8 cellular contexts compared by ENCODE assay signal in genomic region chr3:142993958-142994442, GRCh38. TPM values are rescaled to one million over a fixed set of nuclear protein-coding genes. Genes with fewer than 3 reads are reported as not detected.
DNase-seq lines count a peak whose midpoint lies in the region; ATAC-seq and TF ChIP-seq lines count a peak whose summit lies in the region.

No MANE protein-coding gene starts in this region.

- no peaks in the 10 kb centered on the region for H3K36me3 Mint-ChIP-seq in HFFc6 (ENCODE audit: low read depth)

- DNase-seq in EH (ENCODE audit: low read depth) (peak; percentile 69), HFFc6 (peak; percentile 55), NCI-H1417 (lab: John Stamatoyannopoulos, UW) (peak; percentile 53 to 78 (median 65)), T follicular helper cell (ENCODE audit: low read depth) (peak; percentile 35), amniotic epithelial cell (ENCODE audit: low read depth) (peak; percentile 76), hippocampal formation (lab: John Stamatoyannopoulos, UW) (peak; percentile 12 to 58)
- DNase-seq in stimulated activated CD4-positive, alpha-beta T cell treated with anti-CD3 and anti-CD28 coated beads, Interleukin-12 subunit alpha, Interleukin-12 subunit beta, amount 100 ng/mL, for 48 hours (ENCODE audit: low read depth in 2 of 3, low spot score in 1 of 3) = peak; percentile 26 to 30 (median 27)

- H3K27ac Mint-ChIP-seq in HFFc6 = no peak overlapping the region

- H3K27me3 Mint-ChIP-seq in HFFc6 (ENCODE audit: insufficient read depth) = peaks cover 6% of the 10 kb centered on the region

- peak; percentile 91 for TF ChIP-seq CTCF in HFFc6 (IDR thresholded peaks at IDR 0.05)

- H3K4me1 Mint-ChIP-seq in HFFc6 (ENCODE audit: low read depth) = peaks cover 31% of the 10 kb centered on the region

- no peaks in the 10 kb centered on the region for H3K9me3 Mint-ChIP-seq in HFFc6

- no peak for ATAC-seq in HG02840 (IDR thresholded peaks at IDR 0.05; ENCODE audit: low FRiP score, unreplicated experiment)

- H3K4me3 Mint-ChIP-seq in HFFc6 = no peak overlapping the region

RNA-seq across cellular contexts. Expression of gene U2SURP, which starts 7.4 kb away (rescaled TPM):
- 10 to 100 TPM; 55.3 to 71.4 (median 67.1) TPM for total RNA-seq in HFFc6 (2021; fragmentation: NEBNext Ultra II Directional; extraction: Animal tissue kit (Norgen Biotek cat#: 25700))

RNA-seq across cellular contexts. Expression of gene PAQR9, which starts 30.5 kb away (rescaled TPM):
- total RNA-seq in HFFc6 (2021; fragmentation: NEBNext Ultra II Directional; extraction: Animal tissue kit (Norgen Biotek cat#: 25700)) = under 1 TPM in 4 of 6 experiments, not detected in 2; 0.11 to 0.30 (median 0.17) TPM
